15 cellular contexts compared by ENCODE assay signal in the genomic region with DNA sequence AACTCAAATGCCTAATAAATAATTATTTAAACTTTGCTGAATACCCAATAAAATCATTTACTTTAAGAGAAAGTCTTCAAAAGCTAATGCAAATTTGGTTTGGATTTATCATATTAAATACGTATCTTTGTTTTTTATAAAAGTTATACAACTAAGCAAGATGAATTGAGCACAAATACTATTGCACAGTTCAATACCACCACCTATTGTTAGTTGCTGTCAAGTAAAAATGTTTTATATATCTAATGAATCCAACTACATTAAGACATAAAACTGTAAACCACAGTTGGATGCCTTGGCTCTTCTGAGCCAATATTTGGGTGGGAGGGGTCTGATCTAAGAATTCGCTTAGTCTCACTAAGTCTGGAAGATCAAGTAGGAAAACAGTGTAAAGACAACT. TPM values are rescaled to one million over a fixed set of nuclear protein-coding genes. Genes with fewer than 3 reads are reported as not detected.
DNase-seq lines count a peak whose midpoint lies in the region; ATAC-seq, FAIRE-seq and TF ChIP-seq lines count a peak whose summit lies in the region.
"Had no signal": no experiment of that assay in that cellular context is flagged by ENCODE, and none has a peak within 500 bp of the region (broad histone marks: within the 10 kb centered on the region; RNA-seq: fewer than 3 reads in every experiment).

No MANE protein-coding gene starts in this region.

- H3K27me3 Mint-ChIP-seq in CD14-positive monocyte (ENCODE audit: low read depth in 3 of 3) (no peaks in the 10 kb centered on the region), astrocyte (ENCODE audit: low read depth, unreplicated experiment) (no peaks in the 10 kb centered on the region)
- H3K27me3 Mint-ChIP-seq: stimulated activated naive CD8-positive, alpha-beta T cell treated with anti-CD3 and anti-CD28 coated beads, Interleukin-15, Interleukin-2, amounts not matched to agents 100 ng/mL and 50 ng/mL, for 24 hours had no signal

- no peak overlapping the region for H2BK15ac ChIP-seq in mesenchymal stem cell (ENCODE audit: low read depth, poor library complexity, severe bottlenecking)

- H3K4me3 ChIP-seq in astrocyte (ENCODE audit: insufficient read depth, low read depth, low read length) (no peak overlapping the region), mesenchymal stem cell (ENCODE audit: insufficient read depth in 1 of 2, low read depth in 1 of 2, low read length in 2 of 2) (no peak overlapping the region)

- H2BK5ac ChIP-seq in mesenchymal stem cell (ENCODE audit: low read depth, low read length, poor library complexity, severe bottlenecking): no peak overlapping the region

- H3K27ac Mint-ChIP-seq in CD14-positive monocyte: no peak overlapping the region
- no peak overlapping the region for H3K27ac Mint-ChIP-seq in astrocyte (ENCODE audit: unreplicated experiment)
- H3K27ac Mint-ChIP-seq: stimulated activated naive CD8-positive, alpha-beta T cell treated with anti-CD3 and anti-CD28 coated beads, Interleukin-15, Interleukin-2, amounts not matched to agents 100 ng/mL and 50 ng/mL, for 24 hours; T-helper 2 cell treated with Interferon-gamma antibody and Interleukin-4, amounts not matched to agents 5 μg/mL and 100 μg/mL, for 36 hours had no signal

- no peaks in the 10 kb centered on the region for H3K4me1 Mint-ChIP-seq in CD14-positive monocyte
- no peaks in the 10 kb centered on the region for H3K4me1 Mint-ChIP-seq in astrocyte (ENCODE audit: low read depth, unreplicated experiment)

- H2BK120ac ChIP-seq in mesenchymal stem cell (ENCODE audit: low read depth, low read length): no peak overlapping the region

- DNase-seq in CD14-positive monocyte (ENCODE audit: low spot score) (no peak), astrocyte (ENCODE audit: low read depth) (peak; percentile 12), mesenchymal stem cell (no peak), GM10248 (ENCODE audit: extremely low spot score) (no peak), GM12891 (ENCODE audit: insufficient read length, low spot score) (no peak)
- DNase-seq: activated CD4-positive, alpha-beta T cell treated with anti-CD3 and anti-CD28 coated beads for 4 hours; caudate nucleus; NCI-H187 treated with DMSO at 0.1 percent for 48 hours; NCI-H526 had no signal

- no peak for ATAC-seq in HG03354 (IDR thresholded peaks at IDR 0.05; ENCODE audit: poor library complexity, severe bottlenecking, unreplicated experiment)

- POLR2A ChIA-PET in GM10248 (lab: Yijun Ruan, JAX): no interaction called here

- no peaks in the 10 kb centered on the region for H3K9me3 Mint-ChIP-seq in CD14-positive monocyte
- no peaks in the 10 kb centered on the region for H3K9me3 Mint-ChIP-seq in astrocyte (ENCODE audit: unreplicated experiment)
- H3K9me3 Mint-ChIP-seq: activated naive CD4-positive, alpha-beta T cell treated with anti-CD3 and anti-CD28 coated beads, Interleukin-2, amount 50 U/mL, for 72 hours; stimulated activated naive CD8-positive, alpha-beta T cell treated with anti-CD3 and anti-CD28 coated beads, Interleukin-15, Interleukin-2, amounts not matched to agents 100 ng/mL and 50 ng/mL, for 24 hours; T-helper 2 cell treated with Interferon-gamma antibody and Interleukin-4, amounts not matched to agents 5 μg/mL and 100 μg/mL, for 36 hours had no signal

- TF ChIP-seq EP300 in Ishikawa (IDR thresholded peaks at IDR 0.05; ENCODE audit: borderline replicate concordance): no peak

- no peak overlapping the region for H3K4me2 ChIP-seq in astrocyte (ENCODE audit: low read length)
- no peak overlapping the region for H3K4me2 ChIP-seq in mesenchymal stem cell (ENCODE audit: low read length, poor library complexity, severe bottlenecking)

- no peak overlapping the region for H3K18ac ChIP-seq in mesenchymal stem cell (ENCODE audit: low read depth in 1 of 2, low read length in 2 of 2)

- no peak overlapping the region for H2BK12ac ChIP-seq in mesenchymal stem cell (ENCODE audit: low read length in 2 of 2)

- FAIRE-seq in astrocyte (lab: Jason Lieb, UNC): no peak
- FAIRE-seq in GM12891 (lab: Jason Lieb, UNC): no peak
- FAIRE-seq: islet of Langerhans had no signal

- H3K23ac ChIP-seq in mesenchymal stem cell (ENCODE audit: low read length in 2 of 2): no peak overlapping the region

- H3K9me3 ChIP-seq in astrocyte (ENCODE audit: insufficient read depth, low read depth, low read length): no peaks in the 10 kb centered on the region
- H3K9me3 ChIP-seq in mesenchymal stem cell (ENCODE audit: control insufficient read depth, low read length): no peaks in the 10 kb centered on the region

- no peak overlapping the region for H2AFZ ChIP-seq in astrocyte (ENCODE audit: low read depth, low read length)
- no peak overlapping the region for H2AFZ ChIP-seq in mesenchymal stem cell (ENCODE audit: low read depth, low read length)

- H4K91ac ChIP-seq in mesenchymal stem cell (ENCODE audit: low read length): no peak overlapping the region

- H4K8ac ChIP-seq in mesenchymal stem cell (ENCODE audit: low read length): no peak overlapping the region

- intact Hi-C loops in CD14-positive monocyte (cut with micrococcal nuclease): loop anchor here in 1 of 2 donors (10.0 kb wide), 1 partner anchor 109 kb away; no protein-coding TSS in a partner anchor

- H3K9ac ChIP-seq in astrocyte (ENCODE audit: low read length) (no peak overlapping the region), mesenchymal stem cell (ENCODE audit: low read length) (peak overlapping the region; percentile 38)

- TF ChIP-seq RAD21 in Ishikawa (IDR thresholded peaks at IDR 0.05; ENCODE audit: low read depth): peak; percentile 27; the same call in 1 of the 2 replicates

- CTCF ChIA-PET in GM10248 (lab: Yijun Ruan, JAX): interaction anchor here (0.7 to 1.5 kb wide), 5 partner anchors 18 to 219 kb away, joined by 3 to 4 read pairs (median 3); no protein-coding TSS in a partner anchor

- WGBS in mesenchymal stem cell: 83% methylated on average over 1 of the region's 2 CpGs

- H3K27ac ChIP-seq in astrocyte (ENCODE audit: low read depth, low read length): no peak overlapping the region
- H3K27ac ChIP-seq in mesenchymal stem cell (ENCODE audit: low read length, poor library complexity, severe bottlenecking): no peak overlapping the region

- peaks cover 9 to 11% of the 10 kb centered on the region in 2 donors for H3K36me3 Mint-ChIP-seq in CD14-positive monocyte
- H3K36me3 Mint-ChIP-seq in astrocyte (ENCODE audit: low read depth, unreplicated experiment): no peaks in the 10 kb centered on the region
- H3K36me3 Mint-ChIP-seq: activated naive CD4-positive, alpha-beta T cell treated with anti-CD3 and anti-CD28 coated beads, Interleukin-2, amount 50 U/mL, for 72 hours had no signal

- H3K36me3 ChIP-seq in astrocyte (ENCODE audit: insufficient read depth, low read length) (no peaks in the 10 kb centered on the region), mesenchymal stem cell (ENCODE audit: control insufficient read depth in 1 of 2, insufficient read depth in 2 of 2, low read depth in 1 of 2, low read length in 2 of 2) (peaks cover 0 to 3% of the 10 kb centered on the region in 2 experiments)

- H3K79me2 ChIP-seq in astrocyte (ENCODE audit: insufficient read depth, low read length): peaks cover 27% of the 10 kb centered on the region

- no peaks in the 10 kb centered on the region for H3K4me1 ChIP-seq in astrocyte (ENCODE audit: insufficient read depth, low read length)
- no peaks in the 10 kb centered on the region for H3K4me1 ChIP-seq in mesenchymal stem cell (ENCODE audit: control insufficient read depth, insufficient read depth, low read depth, low read length)

- H2AK5ac ChIP-seq in mesenchymal stem cell (ENCODE audit: low read length, severe bottlenecking): no peak overlapping the region

- H4K20me1 ChIP-seq in astrocyte (ENCODE audit: insufficient read depth, low read length): peaks cover 35% of the 10 kb centered on the region

- H3K14ac ChIP-seq in mesenchymal stem cell (ENCODE audit: low read length in 2 of 2): no peak overlapping the region

- no peak for TF ChIP-seq POLR2A in GM12891 (IDR thresholded peaks at IDR 0.05; ENCODE audit: low read depth, low read length)

- no peak overlapping the region for H3K4me3 Mint-ChIP-seq in CD14-positive monocyte
- no peak overlapping the region for H3K4me3 Mint-ChIP-seq in astrocyte (ENCODE audit: unreplicated experiment)
- H3K4me3 Mint-ChIP-seq: stimulated activated naive CD8-positive, alpha-beta T cell treated with anti-CD3 and anti-CD28 coated beads, Interleukin-15, Interleukin-2, amounts not matched to agents 100 ng/mL and 50 ng/mL, for 24 hours; T-helper 2 cell treated with Interferon-gamma antibody and Interleukin-4, amounts not matched to agents 5 μg/mL and 100 μg/mL, for 36 hours had no signal

- TF ChIP-seq CTCF in CD14-positive monocyte (IDR thresholded peaks at IDR 0.05) (peak; percentile 24), astrocyte (IDR thresholded peaks at IDR 0.05; ENCODE audit: insufficient read depth, low read depth, low read length) (no peak), GM10248 (IDR thresholded peaks at IDR 0.05; ENCODE audit: control extremely low read depth, extremely low read depth, low read depth, missing control alignments) (no peak)

- no peak overlapping the region for H3K4ac ChIP-seq in mesenchymal stem cell (ENCODE audit: low read depth in 1 of 2, low read length in 2 of 2)

- H3K79me1 ChIP-seq in mesenchymal stem cell (replicated peaks; ENCODE audit: low read length, poor library complexity, severe bottlenecking): peaks cover 24% of the 10 kb centered on the region

- H3K27me3 ChIP-seq in astrocyte (ENCODE audit: insufficient read depth, low read length): no peaks in the 10 kb centered on the region
- no peaks in the 10 kb centered on the region for H3K27me3 ChIP-seq in mesenchymal stem cell (ENCODE audit: control insufficient read depth in 1 of 2, insufficient read depth in 1 of 2, low read length in 2 of 2)

TF ChIP-seq in Ishikawa, 13 proteins besides CTCF, POLR2A, EP300 and RAD21 (continues in another document):
- TF ChIP-seq FOXM1 (IDR thresholded peaks at IDR 0.05; ENCODE audit: borderline replicate concordance, low read depth) (no peak), TEAD4 (IDR thresholded peaks at IDR 0.05) (no peak)

TF ChIP-seq in GM12891, 5 proteins besides CTCF, POLR2A, EP300 and RAD21:
- TF ChIP-seq TAF1 (IDR thresholded peaks at IDR 0.05; ENCODE audit: low read depth, low read length) (no peak), SPI1 (IDR thresholded peaks at IDR 0.05; ENCODE audit: low read depth, low read length) (no peak), POU2F2 (IDR thresholded peaks at IDR 0.05; ENCODE audit: low read depth, low read length) (no peak), POLR2AphosphoS5 (IDR thresholded peaks at IDR 0.05; ENCODE audit: low read depth, low read length) (no peak), PAX5 (IDR thresholded peaks at IDR 0.05; ENCODE audit: insufficient read depth, low read length, severe bottlenecking) (no peak)

RNA-seq across cellular contexts. Expression of a gene that starts 7.7 kb away (rescaled TPM):
- 1 to 10 TPM; 4.0 to 4.7 TPM for polyA plus RNA-seq in CD14-positive monocyte
- 18.3 and 21.6 TPM in 2 replicates for total RNA-seq in astrocyte
- 5.7 TPM for polyA plus RNA-seq in mesenchymal stem cell (2013, experiment 1 of 2)
- 6.1 TPM for polyA plus RNA-seq in mesenchymal stem cell (2013, experiment 2 of 2)
- polyA plus RNA-seq in GM12891 (2012; ENCODE audit: low read depth, missing spikeins): 1.7 TPM

RNA-seq across cellular contexts. Expression of a gene that starts 57.3 kb away (rescaled TPM):
- 1 to 10 TPM; 5.0 to 9.1 TPM for polyA plus RNA-seq in CD14-positive monocyte
- 43.8 and 46.6 TPM in 2 replicates for total RNA-seq in astrocyte
- 20.7 TPM for polyA plus RNA-seq in mesenchymal stem cell (2013, experiment 1 of 2)
- polyA plus RNA-seq in mesenchymal stem cell (2013, experiment 2 of 2): 19.7 TPM
- 17.8 TPM for polyA plus RNA-seq in GM12891 (2012; ENCODE audit: low read depth, missing spikeins)
